ENCODE assay signal across 18 cellular contexts in the genomic region with DNA sequence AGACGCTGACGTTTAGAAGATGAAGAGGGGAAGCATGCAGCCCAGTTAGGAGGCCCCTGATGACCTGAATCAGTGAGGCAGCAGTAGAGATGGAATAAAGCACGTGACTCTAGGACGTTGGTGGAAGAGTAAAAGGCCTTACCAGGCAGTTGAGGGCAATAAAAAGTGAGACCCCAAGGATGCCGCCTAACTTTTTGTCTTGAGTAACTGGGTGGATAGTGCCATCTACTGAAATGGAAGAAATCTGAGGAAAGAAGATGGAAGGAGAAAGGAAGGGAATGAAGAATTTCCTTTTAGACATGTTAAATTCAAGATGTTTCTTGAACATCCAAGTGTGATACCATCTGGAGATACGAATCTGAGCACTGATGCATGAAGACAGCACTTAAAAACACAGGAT.
"Had no signal": no experiment of that assay in that cellular context is flagged by ENCODE, and none has a peak within 500 bp of the region (broad histone marks: within the 10 kb centered on the region; RNA-seq: fewer than 3 reads in every experiment).

No MANE protein-coding gene starts in this region.

- H3K27me3 ChIP-seq: neutrophil, upper lobe of left lung had no signal

- H3K4me3 Mint-ChIP-seq: activated T-helper 17 cell treated with anti-CD3 and anti-CD28 coated beads, Interleukin-2, amount 50 U/mL, for 72 hours; dendritic cell treated with granulocyte-macrophage colony-stimulating factor and Interleukin-4, amounts not matched to agents 40 ng/mL and 50 ng/mL, for 4 days; naive B cell; stimulated activated naive CD8-positive, alpha-beta T cell treated with anti-CD3 and anti-CD28 coated beads, Interleukin-15, amount 100 ng/mL, for 72 hours had no signal

- H3K4me1 ChIP-seq: parathyroid adenoma had no signal

- H3K27ac ChIP-seq: epithelial cell of prostate, neutrophil, parathyroid adenoma, upper lobe of left lung, VCaP had no signal

- H3K27me3 Mint-ChIP-seq: activated T-helper 17 cell treated with anti-CD3 and anti-CD28 coated beads, Interleukin-2, amount 50 U/mL, for 72 hours; dendritic cell treated with granulocyte-macrophage colony-stimulating factor and Interleukin-4, amounts not matched to agents 40 ng/mL and 50 ng/mL, for 4 days; naive B cell; stimulated activated naive CD8-positive, alpha-beta T cell treated with anti-CD3 and anti-CD28 coated beads, Interleukin-15, amount 100 ng/mL, for 72 hours had no signal

- H3K4me1 Mint-ChIP-seq: activated T-helper 17 cell treated with anti-CD3 and anti-CD28 coated beads, Interleukin-2, amount 50 U/mL, for 72 hours; naive B cell; stimulated activated naive CD8-positive, alpha-beta T cell treated with anti-CD3 and anti-CD28 coated beads, Interleukin-15, amount 100 ng/mL, for 72 hours had no signal

- H3K9me3 Mint-ChIP-seq: dendritic cell treated with granulocyte-macrophage colony-stimulating factor and Interleukin-4, amounts not matched to agents 40 ng/mL and 50 ng/mL, for 4 days had no signal

- H3K9me3 ChIP-seq: neutrophil had no signal

- FAIRE-seq: frontal cortex had no signal

- DNase-seq: activated CD4-positive, alpha-beta T cell treated with anti-CD3 and anti-CD28 coated beads, Interleukin-2, amount 50 U/mL, for 48 hours; activated naive CD4-positive, alpha-beta T cell treated with Interleukin-2 at 50 U/mL for 16 hours; aorta; cerebellar nuclear complex; effector memory CD4-positive, alpha-beta T cell; head of caudate nucleus; mammary epithelial cell; naive B cell; stimulated activated CD4-positive, alpha-beta T cell treated with anti-CD3 and anti-CD28 coated beads, Interleukin-1b, Interleukin-23, amount 100 ng/mL, for 48 hours; stimulated activated naive CD8-positive, alpha-beta T cell treated with anti-CD3 and anti-CD28 coated beads, Interleukin-15, amount 100 ng/mL, for 72 hours; upper lobe of left lung had no signal

- H3K36me3 ChIP-seq: neutrophil, upper lobe of left lung had no signal

- H3K9ac ChIP-seq: parathyroid adenoma had no signal

- H3K4me3 ChIP-seq: upper lobe of left lung had no signal

- H3K27ac Mint-ChIP-seq: activated T-helper 17 cell treated with anti-CD3 and anti-CD28 coated beads, Interleukin-2, amount 50 U/mL, for 72 hours; dendritic cell treated with granulocyte-macrophage colony-stimulating factor and Interleukin-4, amounts not matched to agents 40 ng/mL and 50 ng/mL, for 4 days; naive B cell; stimulated activated naive CD8-positive, alpha-beta T cell treated with anti-CD3 and anti-CD28 coated beads, Interleukin-15, amount 100 ng/mL, for 72 hours had no signal
